In genomic region chr1:184504695-184505338, GRCh38 we compare ENCODE assay signal across 22 cellular contexts.
DNase-seq lines count a peak whose midpoint lies in the region; ATAC-seq and TF ChIP-seq lines count a peak whose summit lies in the region.
"Had no signal": no experiment of that assay in that cellular context is flagged by ENCODE, and none has a peak within 500 bp of the region (broad histone marks: within the 10 kb centered on the region; RNA-seq: fewer than 3 reads in every experiment).

No MANE protein-coding gene starts in this region.

- H2BK12ac ChIP-seq in mesenchymal stem cell (ENCODE audit: low read length in 2 of 2) = peak overlapping the region in 1 of 2 experiments; percentile 91

- H3K27ac ChIP-seq in 22Rv1 (peak overlapping the region; percentile 32), mesenchymal stem cell (ENCODE audit: low read length, poor library complexity, severe bottlenecking) (no peak overlapping the region)
- H3K27ac ChIP-seq: lower lobe of right lung, right lobe of liver, SJSA1, WERI-Rb-1 had no signal

- H2BK120ac ChIP-seq in mesenchymal stem cell (ENCODE audit: low read depth, low read length) = no peak overlapping the region

- H3K9me3 ChIP-seq in mesenchymal stem cell (ENCODE audit: control insufficient read depth, low read length) = no peaks in the 10 kb centered on the region
- H3K9me3 ChIP-seq: lower lobe of right lung, right lobe of liver, SJSA1 had no signal

- TF ChIP-seq CTCF in 22Rv1 (IDR thresholded peaks at IDR 0.05) (no peak), LNCaP clone FGC (IDR thresholded peaks at IDR 0.05; ENCODE audit: control insufficient read depth, extremely low read depth, insufficient read depth) (no peak)

- no peak overlapping the region for H2BK5ac ChIP-seq in mesenchymal stem cell (ENCODE audit: low read depth, low read length, poor library complexity, severe bottlenecking)

- no peak for DNase-seq in LNCaP clone FGC (ENCODE audit: low read depth)
- DNase-seq in NCI-H69 (lab: John Stamatoyannopoulos, UW) = peak; percentile 96
- DNase-seq in mesenchymal stem cell = no peak
- DNase-seq in NCI-H187 treated with DMSO at 0.1 percent for 48 hours (lab: John Stamatoyannopoulos, UW) = no peak
- no peak for DNase-seq in sciatic nerve (ENCODE audit: low spot score)
- DNase-seq in 8988T = no peak
- DNase-seq in glomerular visceral epithelial cell (ENCODE audit: extremely low spot score) = no peak
- DNase-seq: activated CD4-positive, alpha-beta T cell treated with anti-CD3 and anti-CD28 coated beads, Interleukin-2, amount 50 U/mL, for 4 hours; activated gamma-delta T cell; CD4-positive, alpha-beta memory T cell; dermis blood vessel endothelial cell; DMS79; Karpas-422; lower lobe of right lung; NCI-H1048; NK-92 treated with Interleukin-12 subunit alpha and Interleukin-12 subunit beta, amount 100 ng/mL, for 24 hours; occipital lobe; right lobe of liver; WERI-Rb-1 had no signal

- no peak overlapping the region for H4K8ac ChIP-seq in mesenchymal stem cell (ENCODE audit: low read length)

- H4K91ac ChIP-seq in mesenchymal stem cell (ENCODE audit: low read length) = no peak overlapping the region

- no peak overlapping the region for H2AK5ac ChIP-seq in mesenchymal stem cell (ENCODE audit: low read length, severe bottlenecking)

- H3K9ac ChIP-seq in mesenchymal stem cell (ENCODE audit: low read length) = no peak overlapping the region

- H3K4me3 ChIP-seq in LNCaP clone FGC (ENCODE audit: low read depth, low read length) = peak overlapping the region; percentile 35; the same call in 1 of the 2 replicates
- no peak overlapping the region for H3K4me3 ChIP-seq in mesenchymal stem cell (ENCODE audit: insufficient read depth in 1 of 2, low read depth in 1 of 2, low read length in 2 of 2)
- H3K4me3 ChIP-seq: lower lobe of right lung, right lobe of liver, SJSA1 had no signal

- no peak overlapping the region for H3K18ac ChIP-seq in mesenchymal stem cell (ENCODE audit: low read depth in 1 of 2, low read length in 2 of 2)

- peaks cover 15% of the 10 kb centered on the region for H3K79me1 ChIP-seq in mesenchymal stem cell (replicated peaks; ENCODE audit: low read length, poor library complexity, severe bottlenecking)

- H3K4me1 ChIP-seq in mesenchymal stem cell (ENCODE audit: control insufficient read depth, insufficient read depth, low read depth, low read length) = no peaks in the 10 kb centered on the region
- H3K4me1 ChIP-seq: right lobe of liver, SJSA1 had no signal

- intact Hi-C loops in sciatic nerve (cut with DNase I) = no loop called here

- no peak overlapping the region for H3K14ac ChIP-seq in mesenchymal stem cell (ENCODE audit: low read length in 2 of 2)

- 82% methylated on average over 5 of the region's 5 CpGs for WGBS in mesenchymal stem cell

- peaks cover 0 to 6% of the 10 kb centered on the region in 2 experiments for H3K36me3 ChIP-seq in mesenchymal stem cell (ENCODE audit: control insufficient read depth in 1 of 2, insufficient read depth in 2 of 2, low read depth in 1 of 2, low read length in 2 of 2)
- H3K36me3 ChIP-seq: lower lobe of right lung, right lobe of liver, SJSA1, WERI-Rb-1 had no signal

- no peak overlapping the region for H2BK15ac ChIP-seq in mesenchymal stem cell (ENCODE audit: low read depth, poor library complexity, severe bottlenecking)

- no peak for ATAC-seq in sciatic nerve
- ATAC-seq: lower lobe of right lung, Panc1, right lobe of liver had no signal

- no peaks in the 10 kb centered on the region for H3K27me3 ChIP-seq in mesenchymal stem cell (ENCODE audit: control insufficient read depth in 1 of 2, insufficient read depth in 1 of 2, low read length in 2 of 2)
- H3K27me3 ChIP-seq: right lobe of liver, SJSA1 had no signal

- no peak overlapping the region for H3K23ac ChIP-seq in mesenchymal stem cell (ENCODE audit: low read length in 2 of 2)

- H3K4me2 ChIP-seq in mesenchymal stem cell (ENCODE audit: low read length, poor library complexity, severe bottlenecking) = no peak overlapping the region

- no peak overlapping the region for H2AFZ ChIP-seq in mesenchymal stem cell (ENCODE audit: low read depth, low read length)

- H3K4ac ChIP-seq in mesenchymal stem cell (ENCODE audit: low read depth in 1 of 2, low read length in 2 of 2) = peak overlapping the region; percentile 41 to 44
